Comparison of ENCODE assay signal across 1 cellular context in genomic region chr1:53442297-53442696, GRCh38.
TF ChIP-seq lines count a peak whose summit lies in the region.

No MANE protein-coding gene starts in this region.

TF ChIP-seq in IMR-90, 13 proteins besides CTCF, POLR2A, EP300 and RAD21 (continued from another document):
- TF ChIP-seq RCOR1 (IDR thresholded peaks at IDR 0.05; ENCODE audit: insufficient replicate concordance, low read length): no peak
